ENCODE assay signal across 19 cellular contexts in the genomic region with DNA sequence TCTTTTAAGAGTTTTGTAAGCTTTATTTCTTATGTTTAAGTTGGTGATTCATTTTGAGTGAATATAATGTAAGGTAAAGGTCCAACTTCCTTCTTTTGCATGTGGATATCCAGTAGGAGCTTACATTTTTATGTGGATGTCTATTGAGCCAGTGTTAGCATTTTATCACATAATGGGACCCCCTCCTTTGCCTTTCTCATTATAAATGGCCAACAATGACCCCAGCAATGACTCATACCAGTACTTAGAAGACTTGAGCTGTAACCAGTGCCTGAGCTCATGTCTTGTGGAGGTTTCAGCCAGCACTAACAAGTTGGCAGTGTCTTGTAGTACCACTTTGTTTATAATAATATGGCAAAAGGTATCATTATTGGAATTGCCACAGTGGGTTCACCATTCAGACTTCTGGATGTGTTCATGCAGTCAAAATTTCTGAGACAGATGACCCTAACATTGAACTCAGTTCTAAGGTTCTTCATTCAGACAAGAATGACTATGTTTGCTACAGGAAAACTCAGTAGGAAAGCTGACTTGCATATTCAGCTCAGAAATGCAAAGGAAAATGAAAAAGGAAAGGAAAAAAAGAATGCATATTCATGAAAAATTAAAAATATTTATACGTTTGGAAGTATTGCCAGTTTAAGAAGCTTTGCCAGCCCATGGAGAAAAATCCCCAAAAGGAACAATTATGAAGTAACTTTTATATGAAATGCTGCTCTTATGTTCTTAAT. TPM values are rescaled to one million over a fixed set of nuclear protein-coding genes. Genes with fewer than 3 reads are reported as not detected.
DNase-seq lines count a peak whose midpoint lies in the region; ATAC-seq, FAIRE-seq and TF ChIP-seq lines count a peak whose summit lies in the region.
"Had no signal": no experiment of that assay in that cellular context is flagged by ENCODE, and none has a peak within 500 bp of the region (broad histone marks: within the 10 kb centered on the region; RNA-seq: fewer than 3 reads in every experiment).

No MANE protein-coding gene starts in this region.

- no peak overlapping the region for H3K4me3 Mint-ChIP-seq in activated CD4-positive, alpha-beta T cell treated with anti-CD3 and anti-CD28 coated beads for 36 hours
- H3K4me3 Mint-ChIP-seq: dendritic cell treated with granulocyte-macrophage colony-stimulating factor and Interleukin-4, amounts not matched to agents 40 ng/mL and 50 ng/mL, for 4 days had no signal

- no peak overlapping the region for H3K18ac ChIP-seq in mesenchymal stem cell (ENCODE audit: low read depth in 1 of 2, low read length in 2 of 2)

- POLR2A ChIA-PET in activated CD4-positive, alpha-beta T cell treated with anti-CD3 and anti-CD28 coated beads for 36 hours (lab: Charles Lee), result no interaction called here
- POLR2A ChIA-PET in GM12878 (lab: Charles Lee), result no interaction called here

- CTCF ChIA-PET in activated CD4-positive, alpha-beta T cell treated with anti-CD3 and anti-CD28 coated beads for 36 hours (lab: Charles Lee), result interaction anchor here (0.6 to 1.9 kb wide), 6 partner anchors 10 to 599 kb away, joined by 3 to 5 read pairs (median 4); no protein-coding TSS in a partner anchor
- CTCF ChIA-PET in GM12878 (lab: Yijun Ruan, JAX), result interaction anchor here (0.6 to 1.3 kb wide), 2 partner anchors 71 to 141 kb away, joined by 3 to 5 read pairs; no protein-coding TSS in a partner anchor

- peak overlapping the region; percentile 27 for H3K27ac Mint-ChIP-seq in activated CD4-positive, alpha-beta T cell treated with anti-CD3 and anti-CD28 coated beads for 36 hours
- H3K27ac Mint-ChIP-seq: dendritic cell treated with granulocyte-macrophage colony-stimulating factor and Interleukin-4, amounts not matched to agents 40 ng/mL and 50 ng/mL, for 4 days had no signal

- H3K36me3 ChIP-seq in GM12878 (ENCODE audit: control insufficient read depth in 2 of 2, insufficient read depth in 2 of 2, low read length in 1 of 2), result no peaks in the 10 kb centered on the region
- H3K36me3 ChIP-seq in mesenchymal stem cell (ENCODE audit: control insufficient read depth in 1 of 2, insufficient read depth in 2 of 2, low read depth in 1 of 2, low read length in 2 of 2), result peaks cover 0 to 3% of the 10 kb centered on the region in 2 experiments
- H3K36me3 ChIP-seq: pancreas, thyroid gland had no signal

- no peak overlapping the region for H2BK15ac ChIP-seq in mesenchymal stem cell (ENCODE audit: low read depth, poor library complexity, severe bottlenecking)

- TF ChIP-seq POLR2A in GM12878 (IDR thresholded peaks at IDR 0.05; ENCODE audit: low read depth, low read length), result no peak

- no peak overlapping the region for H2BK120ac ChIP-seq in mesenchymal stem cell (ENCODE audit: low read depth, low read length)

- H3K4me3 ChIP-seq in GM12878 (no peak overlapping the region), mesenchymal stem cell (ENCODE audit: insufficient read depth in 1 of 2, low read depth in 1 of 2, low read length in 2 of 2) (no peak overlapping the region)
- H3K4me3 ChIP-seq: mucosa of descending colon, pancreas, thyroid gland had no signal

- H3K4me2 ChIP-seq in GM12878 (ENCODE audit: control insufficient read depth, insufficient read depth) (no peak overlapping the region), mesenchymal stem cell (ENCODE audit: low read length, poor library complexity, severe bottlenecking) (no peak overlapping the region)

- DNase-seq in activated CD4-positive, alpha-beta T cell treated with anti-CD3 and anti-CD28 coated beads for 36 hours, result no peak
- DNase-seq in activated CD4-positive, alpha-beta T cell treated with anti-CD3 and anti-CD28 coated beads for 4 hours, result no peak
- DNase-seq in NCI-H2227 treated with DMSO at 0.1 percent for 48 hours (lab: John Stamatoyannopoulos, UW) (peak; percentile 95), GM12878 (ENCODE audit: low read depth, low spot score) (no peak), mesenchymal stem cell (peak; percentile 9), GM20000 (ENCODE audit: low spot score) (no peak), NCI-H82 treated with DMSO at 0.1 percent for 48 hours (lab: John Stamatoyannopoulos, UW; ENCODE audit: unreplicated experiment) (no peak), NCI-H187 (lab: John Stamatoyannopoulos, UW) (no peak)
- DNase-seq: activated CD8-positive, alpha-beta memory T cell treated with anti-CD3 and anti-CD28 coated beads, Interleukin-2, amount 50 U/mL, for 48 hours; CD8-positive, alpha-beta memory T cell; kidney; mucosa of descending colon; NCI-H1694; pancreas; SHP77 treated with DMSO at 0.1 percent for 48 hours; thyroid gland had no signal

- H2BK5ac ChIP-seq in mesenchymal stem cell (ENCODE audit: low read depth, low read length, poor library complexity, severe bottlenecking), result no peak overlapping the region

- H3K36me3 Mint-ChIP-seq in activated CD4-positive, alpha-beta T cell treated with anti-CD3 and anti-CD28 coated beads for 36 hours (ENCODE audit: low read depth), result no peaks in the 10 kb centered on the region

- H3K27me3 ChIP-seq in GM12878 (replicated peaks in 1 of 2; ENCODE audit: control insufficient read depth in 2 of 2, insufficient read depth in 2 of 2, low read length in 1 of 2), result no peaks in the 10 kb centered on the region
- H3K27me3 ChIP-seq in mesenchymal stem cell (ENCODE audit: control insufficient read depth in 1 of 2, insufficient read depth in 1 of 2, low read length in 2 of 2), result no peaks in the 10 kb centered on the region
- H3K27me3 ChIP-seq: pancreas, thyroid gland had no signal

- H2AK5ac ChIP-seq in mesenchymal stem cell (ENCODE audit: low read length, severe bottlenecking), result no peak overlapping the region

- peaks cover 6% of the 10 kb centered on the region for H3K9me3 Mint-ChIP-seq in activated CD4-positive, alpha-beta T cell treated with anti-CD3 and anti-CD28 coated beads for 36 hours (ENCODE audit: low read depth)

- H3K79me2 ChIP-seq in GM12878 (ENCODE audit: control insufficient read depth, insufficient read depth, low read length), result no peaks in the 10 kb centered on the region

- H3K27ac ChIP-seq in GM12878 (ENCODE audit: control insufficient read depth, insufficient read depth) (no peak overlapping the region), mesenchymal stem cell (ENCODE audit: low read length, poor library complexity, severe bottlenecking) (no peak overlapping the region)
- H3K27ac ChIP-seq: foreskin keratinocyte, pancreas, thyroid gland had no signal

- no peak overlapping the region for H4K91ac ChIP-seq in mesenchymal stem cell (ENCODE audit: low read length)

- no peaks in the 10 kb centered on the region for H4K20me1 ChIP-seq in GM12878 (ENCODE audit: control insufficient read depth, insufficient read depth)

- 8% methylated on average over 1 of the region's 1 CpG for WGBS in GM12878 (ENCODE audit: insufficient coverage, insufficient replicate concordance, low lambda C conversion rate, missing lambda C conversion rate)
- whole genome bisulfite sequencing in mesenchymal stem cell, result 82% methylated on average over 1 of the region's 1 CpG

- no TSS peak for BruUV-seq in GM12878 (replicated peaks; lab: Mats Ljungman, UMichigan)

- TF ChIP-seq CTCF in GM12878 (IDR thresholded peaks at IDR 0.05 in 2 of 3, conservative IDR thresholded peaks at IDR 0.05 in 1 of 3; ENCODE audit: control insufficient read depth in 2 of 3, extremely low read depth in 1 of 3, insufficient read depth in 1 of 3, low read depth in 3 of 3, low read length in 3 of 3), result no peak
- no peak for TF ChIP-seq CTCF in GM20000 (IDR thresholded peaks at IDR 0.05; ENCODE audit: extremely low read depth, missing control alignments)

- TF ChIP-seq EP300 in GM12878 (IDR thresholded peaks at IDR 0.05; ENCODE audit: borderline replicate concordance in 1 of 2, control insufficient read depth in 1 of 2, low read depth in 2 of 2, low read length in 2 of 2), result no peak

- H2AFZ ChIP-seq in GM12878 (ENCODE audit: control insufficient read depth, low read depth, low read length) (no peak overlapping the region), mesenchymal stem cell (ENCODE audit: low read depth, low read length) (no peak overlapping the region)

- no peak overlapping the region for H4K8ac ChIP-seq in mesenchymal stem cell (ENCODE audit: low read length)

- H3K79me1 ChIP-seq in mesenchymal stem cell (replicated peaks; ENCODE audit: low read length, poor library complexity, severe bottlenecking), result no peaks in the 10 kb centered on the region

- H2BK12ac ChIP-seq in mesenchymal stem cell (ENCODE audit: low read length in 2 of 2), result no peak overlapping the region

- TF ChIP-seq RAD21 in GM12878 (IDR thresholded peaks at IDR 0.05; ENCODE audit: insufficient read depth, low read depth, low read length), result no peak

- RAD21 ChIA-PET in GM12878 (lab: Charles Lee; ENCODE audit: unreplicated experiment), result no interaction called here

- in situ Hi-C loops in GM12878 (cut with MboI), result no loop called here

- no peak overlapping the region for H3K4ac ChIP-seq in mesenchymal stem cell (ENCODE audit: low read depth in 1 of 2, low read length in 2 of 2)

- FAIRE-seq in GM12878 (lab: Jason Lieb, UNC), result no peak
- FAIRE-seq: kidney, pancreas had no signal

- no peak overlapping the region for H3K9ac ChIP-seq in GM12878 (ENCODE audit: control insufficient read depth, insufficient read depth, low read length)
- no peak overlapping the region for H3K9ac ChIP-seq in mesenchymal stem cell (ENCODE audit: low read length)

- H3K4me1 ChIP-seq in GM12878 (ENCODE audit: control insufficient read depth, insufficient read depth, low read length) (no peaks in the 10 kb centered on the region), mesenchymal stem cell (ENCODE audit: control insufficient read depth, insufficient read depth, low read depth, low read length) (no peaks in the 10 kb centered on the region)
- H3K4me1 ChIP-seq: foreskin keratinocyte, pancreas, thyroid gland had no signal

- H3K23ac ChIP-seq in mesenchymal stem cell (ENCODE audit: low read length in 2 of 2), result no peak overlapping the region

- ATAC-seq in activated CD4-positive, alpha-beta T cell treated with anti-CD3 and anti-CD28 coated beads for 36 hours, result peak; percentile 63
- ATAC-seq in GM12878, result peak; percentile 33; the same call in 1 of the 3 replicates
- ATAC-seq: foreskin keratinocyte, mucosa of descending colon, pancreas had no signal

- intact Hi-C loops in activated CD4-positive, alpha-beta T cell treated with anti-CD3 and anti-CD28 coated beads for 36 hours (cut with DNase I, micrococcal nuclease), result loop anchor here in 1 of 2 experiments (1.0 kb wide), 1 partner anchor 14 kb away; no protein-coding TSS in a partner anchor
- intact Hi-C loops in GM12878 (cut with micrococcal nuclease; ENCODE audit: unreplicated experiment), result no loop called here

- H3K9me3 ChIP-seq in GM12878 (replicated peaks; ENCODE audit: control insufficient read depth, insufficient read depth, low read length), result no peaks in the 10 kb centered on the region
- peaks cover 1% of the 10 kb centered on the region for H3K9me3 ChIP-seq in mesenchymal stem cell (ENCODE audit: control insufficient read depth, low read length)
- H3K9me3 ChIP-seq: mucosa of descending colon, pancreas, thyroid gland had no signal

- no peak overlapping the region for H3K14ac ChIP-seq in mesenchymal stem cell (ENCODE audit: low read length in 2 of 2)

- H3K27me3 Mint-ChIP-seq in activated CD4-positive, alpha-beta T cell treated with anti-CD3 and anti-CD28 coated beads for 36 hours, result no peaks in the 10 kb centered on the region
- H3K27me3 Mint-ChIP-seq: dendritic cell treated with granulocyte-macrophage colony-stimulating factor and Interleukin-4, amounts not matched to agents 40 ng/mL and 50 ng/mL, for 4 days had no signal

- H3K4me1 Mint-ChIP-seq in activated CD4-positive, alpha-beta T cell treated with anti-CD3 and anti-CD28 coated beads for 36 hours, result peaks cover 15% of the 10 kb centered on the region

- SMC1A ChIA-PET in GM12878 (lab: Charles Lee; ENCODE audit: uncharacterized antibody, unreplicated experiment), result interaction anchor here (1.3 kb wide), 1 partner anchor 9 kb away, joined by 4 read pairs; no protein-coding TSS in a partner anchor

RNA-seq across cellular contexts. Expression of a gene that starts 41.0 kb away (rescaled TPM):
- under 1 TPM in 1 of 2 experiments, not detected in 1; 0.16 TPM for total RNA-seq in activated CD4-positive, alpha-beta T cell treated with anti-CD3 and anti-CD28 coated beads for 36 hours
- 0.50 TPM in 1 of 2 replicates, not detected in the other for total RNA-seq in GM12878 (2013; cell fraction: nucleolus; rRNA removed)
- not detected in 2 replicates for total RNA-seq in GM12878 (2014; rRNA removed)
- not detected in 2 replicates for total RNA-seq in GM12878 (2014; rRNA removed; fragmentation: Illumina TruSeq; extraction: Trizol)
- total RNA-seq in GM12878 (2021), result not detected in 2 replicates
- polyA plus RNA-seq in GM12878 (2011; ENCODE audit: low read depth), result not detected
- not detected in 2 replicates for polyA plus RNA-seq in GM12878 (2011; rRNA removed)
- polyA plus RNA-seq in GM12878 (2011; cell fraction: cytosol; rRNA removed), result not detected in 2 replicates
- polyA plus RNA-seq in GM12878 (2011; cell fraction: nucleus; rRNA removed), result not detected in 2 replicates
- not detected in 2 replicates for polyA plus RNA-seq in GM12878 (2012)
- not detected in 2 replicates for polyA plus RNA-seq in GM12878 (2014; fragmentation: Illumina TruSeq; extraction: Trizol)
- polyA plus RNA-seq in GM12878 (2014; fragmentation: Nextera tagmentation; extraction: Ambion mirVana), result not detected
- polyA plus RNA-seq in GM12878 (2014; rRNA removed), result not detected in 2 replicates
- polyA plus RNA-seq in GM12878 (2016; fragmentation: Nextera tagmentation; extraction: Ambion mirVana), result not detected
- 0.10 TPM in 1 of 2 replicates, not detected in the other for polyA minus RNA-seq in GM12878 (2011; rRNA and poly(A)+ RNA removed)
- polyA minus RNA-seq in GM12878 (2011; cell fraction: cytosol; rRNA and poly(A)+ RNA removed), result not detected in 2 replicates
- polyA minus RNA-seq in GM12878 (2011; cell fraction: nucleus; rRNA and poly(A)+ RNA removed), result not detected in 2 replicates
- polyA plus RNA-seq in mesenchymal stem cell (2013, experiment 1 of 2), result 0.07 TPM
- 0.12 TPM for polyA plus RNA-seq in mesenchymal stem cell (2013, experiment 2 of 2)
- total RNA-seq: A172, foreskin keratinocyte had no signal
- polyA plus RNA-seq: CD8-positive, alpha-beta memory T cell had no signal

Comparison
In these comparisons a context has a peak if more than half of its experiments do, and no peak if none do; other contexts are left out.
1. DNase-seq: peak in NCI-H2227 treated with DMSO at 0.1 percent for 48 hours (single experiment) and mesenchymal stem cell (single experiment); none in activated CD4-positive, alpha-beta T cell treated with anti-CD3 and anti-CD28 coated beads for 36 hours (single experiment), activated CD4-positive, alpha-beta T cell treated with anti-CD3 and anti-CD28 coated beads for 4 hours (0 of 2), GM12878 (single experiment), GM20000 (single experiment), NCI-H82 treated with DMSO at 0.1 percent for 48 hours (single experiment) and NCI-H187 (0 of 2).